In genomic region chr1:36463404-36463772, GRCh38 we compare ENCODE assay signal across 8 cellular contexts. TPM values are rescaled to one million over a fixed set of nuclear protein-coding genes. Genes with fewer than 3 reads are reported as not detected.
DNase-seq lines count a peak whose midpoint lies in the region; ATAC-seq, FAIRE-seq and TF ChIP-seq lines count a peak whose summit lies in the region.

No MANE protein-coding gene starts in this region.

- H3K4me3 ChIP-seq in SJSA1 (peak overlapping the region; percentile 75), foreskin fibroblast (ENCODE audit: low read depth in 1 of 2, low read length in 2 of 2) (peak overlapping the region; percentile 94 to 98), rectal smooth muscle tissue (ENCODE audit: low read length) (peak overlapping the region; percentile 98)

- no peak for DNase-seq in GM12891 (ENCODE audit: insufficient read length, low spot score)
- no peak for DNase-seq in SJSA1 (ENCODE audit: low read depth in 1 of 2, low spot score in 2 of 2)
- DNase-seq in foreskin fibroblast: no peak
- DNase-seq in sciatic nerve (ENCODE audit: low spot score): no peak
- DNase-seq in stimulated activated CD4-positive, alpha-beta T cell treated with anti-CD3 and anti-CD28 coated beads, Interleukin-4, amount 100 ng/mL, for 1 hour: no peak

- TF ChIP-seq POLR2A in GM12891 (IDR thresholded peaks at IDR 0.05; ENCODE audit: low read depth, low read length): no peak

- ATAC-seq in sciatic nerve: no peak
- no peak for ATAC-seq in HG03460 (IDR thresholded peaks at IDR 0.05; ENCODE audit: unreplicated experiment)
- no peak for ATAC-seq in GM18907 (IDR thresholded peaks at IDR 0.05; ENCODE audit: unreplicated experiment)

- no peaks in the 10 kb centered on the region for H3K27me3 ChIP-seq in SJSA1 (replicated peaks)
- H3K27me3 ChIP-seq in rectal smooth muscle tissue (ENCODE audit: control insufficient read depth, insufficient read depth, low read length): no peaks in the 10 kb centered on the region

- H3K9ac ChIP-seq in rectal smooth muscle tissue (ENCODE audit: low read length): no peak overlapping the region

- H3K4me1 ChIP-seq in SJSA1 (replicated peaks): peaks cover 11% of the 10 kb centered on the region
- peaks cover 8% of the 10 kb centered on the region for H3K4me1 ChIP-seq in rectal smooth muscle tissue (ENCODE audit: control insufficient read depth, insufficient read depth, low read length)

- H3K9me3 ChIP-seq in SJSA1 (replicated peaks): no peaks in the 10 kb centered on the region

- TF ChIP-seq CTCF in foreskin fibroblast (IDR thresholded peaks at IDR 0.05; ENCODE audit: low read depth, low read length): no peak

- peak overlapping the region; percentile 67 for H3K27ac ChIP-seq in SJSA1
- H3K27ac ChIP-seq in rectal smooth muscle tissue (ENCODE audit: low read depth, low read length): no peak overlapping the region

- intact Hi-C loops in sciatic nerve (cut with DNase I): no loop called here

- H3K36me3 ChIP-seq in SJSA1 (peaks cover 38% of the 10 kb centered on the region), rectal smooth muscle tissue (ENCODE audit: control insufficient read depth, insufficient read depth, low read length) (peaks cover 7% of the 10 kb centered on the region)

- peak; percentile 5 for FAIRE-seq in GM12891 (lab: Jason Lieb, UNC)

TF ChIP-seq in GM12891, 5 proteins besides CTCF, POLR2A, EP300 and RAD21:
- TF ChIP-seq POU2F2 (IDR thresholded peaks at IDR 0.05; ENCODE audit: low read depth, low read length) (no peak), PAX5 (IDR thresholded peaks at IDR 0.05; ENCODE audit: insufficient read depth, low read length, severe bottlenecking) (no peak), POLR2AphosphoS5 (IDR thresholded peaks at IDR 0.05; ENCODE audit: low read depth, low read length) (no peak), TAF1 (IDR thresholded peaks at IDR 0.05; ENCODE audit: low read depth, low read length) (no peak), SPI1 (IDR thresholded peaks at IDR 0.05; ENCODE audit: low read depth, low read length) (no peak)

RNA-seq across cellular contexts. Expression of gene MRPS15, which starts 0.8 kb away (rescaled TPM):
- polyA plus RNA-seq in GM12891 (2012; ENCODE audit: low read depth, missing spikeins): 98.8 TPM
- total RNA-seq in SJSA1 (2014; rRNA removed; shearing (Covaris generic)): 63.1 and 95.8 TPM in 2 replicates
- total RNA-seq in sciatic nerve: 41.5 TPM

RNA-seq across cellular contexts. Expression of gene OSCP1, which starts 13.1 kb away (rescaled TPM):
- polyA plus RNA-seq in GM12891 (2012; ENCODE audit: low read depth, missing spikeins): 2.6 TPM
- total RNA-seq in SJSA1 (2014; rRNA removed; shearing (Covaris generic)): 1.5 and 6.5 TPM in 2 replicates
- 9.8 TPM for total RNA-seq in sciatic nerve

RNA-seq across cellular contexts. Expression of gene CSF3R, which starts 19.3 kb away (rescaled TPM):
- 0.19 TPM for polyA plus RNA-seq in GM12891 (2012; ENCODE audit: low read depth, missing spikeins)
- not detected in 2 replicates for total RNA-seq in SJSA1 (2014; rRNA removed; shearing (Covaris generic))
- 57.3 TPM for total RNA-seq in sciatic nerve

Comparison
In these comparisons a context has a peak if more than half of its experiments do, and no peak if none do; other contexts are left out.
1. RNA of gene CSF3R, which starts 19.3 kb away (total RNA-seq): 57.3 TPM in sciatic nerve (single experiment); not detected in SJSA1; every median in the first group is over 10 times any median in the second.
2. Peak in every context shown above with its lines, with median percentiles within 50 percentile points of each other: H3K4me3 ChIP-seq.